In genomic region chr4:69484011-69484410, GRCh38 we compare ENCODE assay signal across 28 cellular contexts. TPM values are rescaled to one million over a fixed set of nuclear protein-coding genes. Genes with fewer than 3 reads are reported as not detected.
"Had no signal": no experiment of that assay in that cellular context is flagged by ENCODE, and none has a peak within 500 bp of the region (broad histone marks: within the 10 kb centered on the region; RNA-seq: fewer than 3 reads in every experiment).

No MANE protein-coding gene starts in this region.

- H3K36me3 ChIP-seq: esophagus squamous epithelium, gastrocnemius medialis, heart right ventricle, left lung, lower lobe of right lung had no signal

- H3K27ac ChIP-seq: coronary artery, dorsolateral prefrontal cortex, epithelial cell of prostate, esophagus squamous epithelium, gastrocnemius medialis, heart right ventricle, left lung, lower lobe of right lung had no signal

- DNase-seq: dermis blood vessel endothelial cell; dorsolateral prefrontal cortex; effector CD4-positive, alpha-beta T cell; effector memory CD4-positive, alpha-beta T cell; erythroblast; esophagus squamous epithelium; foreskin fibroblast; foreskin melanocyte; gastrocnemius medialis; glutamatergic neuron; head of caudate nucleus; heart right ventricle; hippocampal formation; left cardiac atrium; left lung; left ventricle myocardium superior; lower lobe of right lung; mesenchymal stem cell; mucosa of descending colon had no signal

- H3K9me3 ChIP-seq: esophagus squamous epithelium, gastrocnemius medialis, left lung, lower lobe of right lung, mucosa of descending colon had no signal

- H3K27me3 ChIP-seq: esophagus squamous epithelium, gastrocnemius medialis, heart right ventricle, left lung had no signal

- H3K4me3 ChIP-seq: coronary artery, dorsolateral prefrontal cortex, esophagus squamous epithelium, gastrocnemius medialis, heart right ventricle, left lung, lower lobe of right lung, mucosa of descending colon had no signal

- H3K4me1 ChIP-seq: esophagus squamous epithelium, gastrocnemius medialis, heart right ventricle, left lung, lower lobe of right lung had no signal

- ATAC-seq: esophagus mucosa, gastrocnemius medialis, heart right ventricle, left cardiac atrium, left lung, left ventricle myocardium superior, lower lobe of right lung, mucosa of descending colon had no signal

RNA-seq across cellular contexts. Expression of gene UGT2B4, which starts 11.7 kb away (rescaled TPM):
- total RNA-seq: dermis blood vessel endothelial cell, dorsolateral prefrontal cortex, endothelial cell of umbilical vein, esophagus mucosa, esophagus squamous epithelium, glomerular endothelial cell, left ventricle myocardium superior, lower leg skin, lower lobe of right lung, lung microvascular endothelial cell, mesenteric fat pad, mucosa of descending colon had no signal
- polyA plus RNA-seq: endothelial cell of umbilical vein, keratinocyte had no signal
